1 cellular context compared by ENCODE assay signal in genomic region chr11:9095421-9095820, GRCh38.
TF ChIP-seq lines count a peak whose summit lies in the region.

No MANE protein-coding gene starts in this region.

TF ChIP-seq in GM12878, 131 proteins besides CTCF, POLR2A, EP300 and RAD21:
- TF ChIP-seq, protein P1, sequence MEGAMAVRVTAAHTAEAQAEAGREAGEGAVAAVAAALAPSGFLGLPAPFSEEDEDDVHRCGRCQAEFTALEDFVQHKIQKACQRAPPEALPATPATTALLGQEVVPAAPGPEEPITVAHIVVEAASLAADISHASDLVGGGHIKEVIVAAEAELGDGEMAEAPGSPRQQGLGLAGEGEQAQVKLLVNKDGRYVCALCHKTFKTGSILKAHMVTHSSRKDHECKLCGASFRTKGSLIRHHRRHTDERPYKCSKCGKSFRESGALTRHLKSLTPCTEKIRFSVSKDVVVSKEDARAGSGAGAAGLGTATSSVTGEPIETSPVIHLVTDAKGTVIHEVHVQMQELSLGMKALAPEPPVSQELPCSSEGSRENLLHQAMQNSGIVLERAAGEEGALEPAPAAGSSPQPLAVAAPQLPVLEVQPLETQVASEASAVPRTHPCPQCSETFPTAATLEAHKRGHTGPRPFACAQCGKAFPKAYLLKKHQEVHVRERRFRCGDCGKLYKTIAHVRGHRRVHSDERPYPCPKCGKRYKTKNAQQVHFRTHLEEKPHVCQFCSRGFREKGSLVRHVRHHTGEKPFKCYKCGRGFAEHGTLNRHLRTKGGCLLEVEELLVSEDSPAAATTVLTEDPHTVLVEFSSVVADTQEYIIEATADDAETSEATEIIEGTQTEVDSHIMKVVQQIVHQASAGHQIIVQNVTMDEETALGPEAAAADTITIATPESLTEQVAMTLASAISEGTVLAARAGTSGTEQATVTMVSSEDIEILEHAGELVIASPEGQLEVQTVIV (IDR thresholded peaks at IDR 0.05; ENCODE audit: borderline replicate concordance, partially characterized antibody) = no peak
- TF ChIP-seq BACH1 (IDR thresholded peaks at IDR 0.05; ENCODE audit: borderline replicate concordance) = no peak
- TF ChIP-seq, protein P2, sequence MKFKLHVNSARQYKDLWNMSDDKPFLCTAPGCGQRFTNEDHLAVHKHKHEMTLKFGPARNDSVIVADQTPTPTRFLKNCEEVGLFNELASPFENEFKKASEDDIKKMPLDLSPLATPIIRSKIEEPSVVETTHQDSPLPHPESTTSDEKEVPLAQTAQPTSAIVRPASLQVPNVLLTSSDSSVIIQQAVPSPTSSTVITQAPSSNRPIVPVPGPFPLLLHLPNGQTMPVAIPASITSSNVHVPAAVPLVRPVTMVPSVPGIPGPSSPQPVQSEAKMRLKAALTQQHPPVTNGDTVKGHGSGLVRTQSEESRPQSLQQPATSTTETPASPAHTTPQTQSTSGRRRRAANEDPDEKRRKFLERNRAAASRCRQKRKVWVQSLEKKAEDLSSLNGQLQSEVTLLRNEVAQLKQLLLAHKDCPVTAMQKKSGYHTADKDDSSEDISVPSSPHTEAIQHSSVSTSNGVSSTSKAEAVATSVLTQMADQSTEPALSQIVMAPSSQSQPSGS (IDR thresholded peaks at IDR 0.05; ENCODE audit: low read length) = no peak
- TF ChIP-seq NBN (IDR thresholded peaks at IDR 0.05) = no peak
- no peak for TF ChIP-seq KDM1A (IDR thresholded peaks at IDR 0.05; ENCODE audit: borderline replicate concordance)
- TF ChIP-seq, protein P3, sequence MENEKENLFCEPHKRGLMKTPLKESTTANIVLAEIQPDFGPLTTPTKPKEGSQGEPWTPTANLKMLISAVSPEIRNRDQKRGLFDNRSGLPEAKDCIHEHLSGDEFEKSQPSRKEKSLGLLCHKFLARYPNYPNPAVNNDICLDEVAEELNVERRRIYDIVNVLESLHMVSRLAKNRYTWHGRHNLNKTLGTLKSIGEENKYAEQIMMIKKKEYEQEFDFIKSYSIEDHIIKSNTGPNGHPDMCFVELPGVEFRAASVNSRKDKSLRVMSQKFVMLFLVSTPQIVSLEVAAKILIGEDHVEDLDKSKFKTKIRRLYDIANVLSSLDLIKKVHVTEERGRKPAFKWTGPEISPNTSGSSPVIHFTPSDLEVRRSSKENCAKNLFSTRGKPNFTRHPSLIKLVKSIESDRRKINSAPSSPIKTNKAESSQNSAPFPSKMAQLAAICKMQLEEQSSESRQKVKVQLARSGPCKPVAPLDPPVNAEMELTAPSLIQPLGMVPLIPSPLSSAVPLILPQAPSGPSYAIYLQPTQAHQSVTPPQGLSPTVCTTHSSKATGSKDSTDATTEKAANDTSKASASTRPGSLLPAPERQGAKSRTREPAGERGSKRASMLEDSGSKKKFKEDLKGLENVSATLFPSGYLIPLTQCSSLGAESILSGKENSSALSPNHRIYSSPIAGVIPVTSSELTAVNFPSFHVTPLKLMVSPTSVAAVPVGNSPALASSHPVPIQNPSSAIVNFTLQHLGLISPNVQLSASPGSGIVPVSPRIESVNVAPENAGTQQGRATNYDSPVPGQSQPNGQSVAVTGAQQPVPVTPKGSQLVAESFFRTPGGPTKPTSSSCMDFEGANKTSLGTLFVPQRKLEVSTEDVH (IDR thresholded peaks at IDR 0.05; ENCODE audit: low read depth, partially characterized antibody) = no peak
- TF ChIP-seq, protein P4, sequence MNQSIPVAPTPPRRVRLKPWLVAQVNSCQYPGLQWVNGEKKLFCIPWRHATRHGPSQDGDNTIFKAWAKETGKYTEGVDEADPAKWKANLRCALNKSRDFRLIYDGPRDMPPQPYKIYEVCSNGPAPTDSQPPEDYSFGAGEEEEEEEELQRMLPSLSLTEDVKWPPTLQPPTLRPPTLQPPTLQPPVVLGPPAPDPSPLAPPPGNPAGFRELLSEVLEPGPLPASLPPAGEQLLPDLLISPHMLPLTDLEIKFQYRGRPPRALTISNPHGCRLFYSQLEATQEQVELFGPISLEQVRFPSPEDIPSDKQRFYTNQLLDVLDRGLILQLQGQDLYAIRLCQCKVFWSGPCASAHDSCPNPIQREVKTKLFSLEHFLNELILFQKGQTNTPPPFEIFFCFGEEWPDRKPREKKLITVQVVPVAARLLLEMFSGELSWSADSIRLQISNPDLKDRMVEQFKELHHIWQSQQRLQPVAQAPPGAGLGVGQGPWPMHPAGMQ (IDR thresholded peaks at IDR 0.05; ENCODE audit: borderline replicate concordance) = no peak
- no peak for TF ChIP-seq HCFC1 (IDR thresholded peaks at IDR 0.05; ENCODE audit: low read length)
- TF ChIP-seq MAX (IDR thresholded peaks at IDR 0.05; ENCODE audit: low read depth, low read length) = no peak
